Comparison of ENCODE assay signal across 11 cellular contexts in genomic region chr20:63847374-63848002, GRCh38. TPM values are rescaled to one million over a fixed set of nuclear protein-coding genes. Genes with fewer than 3 reads are reported as not detected.
DNase-seq lines count a peak whose midpoint lies in the region; ATAC-seq, FAIRE-seq and TF ChIP-seq lines count a peak whose summit lies in the region.
"Had no signal": no experiment of that assay in that cellular context is flagged by ENCODE, and none has a peak within 500 bp of the region (broad histone marks: within the 10 kb centered on the region; RNA-seq: fewer than 3 reads in every experiment).

No MANE protein-coding gene starts in this region.

- H2BK12ac ChIP-seq in H1 (ENCODE audit: low read depth, low read length) (peak overlapping the region; percentile 100), mesenchymal stem cell (ENCODE audit: low read length in 2 of 2) (peak overlapping the region; percentile 95 to 98)

- H3K4ac ChIP-seq in H1 (replicated peaks; ENCODE audit: insufficient read length, low read depth, low read length), result peak overlapping the region; percentile 100
- peak overlapping the region; percentile 83 to 88 for H3K4ac ChIP-seq in mesenchymal stem cell (ENCODE audit: low read depth in 1 of 2, low read length in 2 of 2)

- FAIRE-seq in H1 (lab: Jason Lieb, UNC), result no peak

- no peak overlapping the region for H3K23ac ChIP-seq in H1 (ENCODE audit: insufficient read length)
- peak overlapping the region in 1 of 2 experiments; percentile 27 for H3K23ac ChIP-seq in mesenchymal stem cell (ENCODE audit: low read length in 2 of 2)

- peaks cover 6 to 29% (median 23%) of the 10 kb centered on the region in 4 experiments for H3K4me1 ChIP-seq in H1 (replicated peaks in 1 of 4; ENCODE audit: control insufficient read depth in 3 of 4, insufficient read depth in 4 of 4, low read length in 3 of 4)
- H3K4me1 ChIP-seq in mesenchymal stem cell (ENCODE audit: control insufficient read depth, insufficient read depth, low read depth, low read length), result peaks cover 32% of the 10 kb centered on the region

- H3K36me3 Mint-ChIP-seq in activated naive CD4-positive, alpha-beta T cell treated with anti-CD3 and anti-CD28 coated beads for 36 hours (ENCODE audit: low read depth), result no peaks in the 10 kb centered on the region
- H3K36me3 Mint-ChIP-seq: activated naive CD8-positive, alpha-beta T cell; natural killer cell had no signal

- H3K27me3 ChIP-seq in H1 (replicated peaks in 1 of 4; ENCODE audit: control insufficient read depth in 3 of 4, extremely low read depth in 1 of 4, insufficient read depth in 3 of 4, low read length in 3 of 4) (no peaks in the 10 kb centered on the region), mesenchymal stem cell (ENCODE audit: control insufficient read depth in 1 of 2, insufficient read depth in 1 of 2, low read length in 2 of 2) (peaks cover 0 to 55% of the 10 kb centered on the region in 2 experiments)

- H2BK120ac ChIP-seq in H1 (replicated peaks; ENCODE audit: low read depth, low read length), result peak overlapping the region; percentile 100
- H2BK120ac ChIP-seq in mesenchymal stem cell (ENCODE audit: low read depth, low read length), result peak overlapping the region; percentile 90

- peaks cover 30% of the 10 kb centered on the region for H3K27me3 Mint-ChIP-seq in activated naive CD4-positive, alpha-beta T cell treated with anti-CD3 and anti-CD28 coated beads for 36 hours (ENCODE audit: low read depth)

- H3K4me3 ChIP-seq in H1 (ENCODE audit: extremely low read depth in 1 of 4, insufficient read depth in 2 of 4, low read depth in 3 of 4, low read length in 4 of 4) (peak overlapping the region in 1 of 4 experiments; percentile 60; a peak in 2 of 8 replicates), mesenchymal stem cell (ENCODE audit: insufficient read depth in 1 of 2, low read depth in 1 of 2, low read length in 2 of 2) (no peak overlapping the region)

- CTCF ChIA-PET in H1 (lab: Charles Lee; ENCODE audit: partially characterized antibody), result interaction anchor here (0.5 to 2.0 kb wide), 9 partner anchors 10 to 124 kb away, joined by 3 to 14 read pairs (median 4); partner anchors contain the start of genes ABHD16B and TPD52L2
- CTCF ChIA-PET in activated naive CD4-positive, alpha-beta T cell treated with anti-CD3 and anti-CD28 coated beads for 36 hours (lab: Charles Lee), result no interaction called here

- H3K18ac ChIP-seq in H1 (ENCODE audit: extremely low read depth, low read length) (peak overlapping the region; percentile 93), mesenchymal stem cell (ENCODE audit: low read depth in 1 of 2, low read length in 2 of 2) (peak overlapping the region; percentile 73 to 85)

- H3K14ac ChIP-seq in H1 (ENCODE audit: insufficient read length) (peak overlapping the region; percentile 95), mesenchymal stem cell (ENCODE audit: low read length in 2 of 2) (peak overlapping the region in 1 of 2 experiments; percentile 97)

- intact Hi-C loops in activated naive CD4-positive, alpha-beta T cell treated with anti-CD3 and anti-CD28 coated beads for 36 hours (cut with micrococcal nuclease), result no loop called here

- peak overlapping the region; percentile 60 for H3K27ac ChIP-seq in H1 (ENCODE audit: low read depth, low read length)
- peak overlapping the region; percentile 49 for H3K27ac ChIP-seq in mesenchymal stem cell (ENCODE audit: low read length, poor library complexity, severe bottlenecking)

- no peak overlapping the region for H2AFZ ChIP-seq in H1 (ENCODE audit: low read length)
- no peak overlapping the region for H2AFZ ChIP-seq in mesenchymal stem cell (ENCODE audit: low read depth, low read length)

- peak overlapping the region; percentile 100 for H2AK5ac ChIP-seq in H1 (ENCODE audit: low read depth, low read length)
- peak overlapping the region; percentile 44 for H2AK5ac ChIP-seq in mesenchymal stem cell (ENCODE audit: low read length, severe bottlenecking)

- peaks cover 16% of the 10 kb centered on the region for H3K4me1 Mint-ChIP-seq in activated naive CD4-positive, alpha-beta T cell treated with anti-CD3 and anti-CD28 coated beads for 36 hours (ENCODE audit: low read depth)
- H3K4me1 Mint-ChIP-seq: natural killer cell had no signal

- no peaks in the 10 kb centered on the region for H3K9me3 Mint-ChIP-seq in activated naive CD4-positive, alpha-beta T cell treated with anti-CD3 and anti-CD28 coated beads for 36 hours
- H3K9me3 Mint-ChIP-seq: natural killer cell had no signal

- no peak; a peak in 1 of 4 replicates for TF ChIP-seq RAD21 in H1 (IDR thresholded peaks at IDR 0.05 in 1 of 2, conservative IDR thresholded peaks at IDR 0.05 in 1 of 2; ENCODE audit: low read depth in 2 of 2, low read length in 2 of 2)

- H4K91ac ChIP-seq in H1 (replicated peaks; ENCODE audit: insufficient read length, low read length) (peak overlapping the region; percentile 100), mesenchymal stem cell (ENCODE audit: low read length) (peak overlapping the region; percentile 71)

- H3K4me2 ChIP-seq in H1 (ENCODE audit: insufficient read depth in 1 of 2, low read depth in 2 of 2, low read length in 2 of 2) (peak overlapping the region; percentile 67 to 82), mesenchymal stem cell (ENCODE audit: low read length, poor library complexity, severe bottlenecking) (no peak overlapping the region)

- peaks cover 0 to 4% of the 10 kb centered on the region in 2 experiments for H4K20me1 ChIP-seq in H1 (replicated peaks in 1 of 2; ENCODE audit: control insufficient read depth in 1 of 2, insufficient read depth in 2 of 2, low read length in 2 of 2)

- no peak for ATAC-seq in HG02938 (IDR thresholded peaks at IDR 0.05; ENCODE audit: unreplicated experiment)

- H3K27ac Mint-ChIP-seq in activated naive CD4-positive, alpha-beta T cell treated with anti-CD3 and anti-CD28 coated beads for 36 hours, result no peak overlapping the region
- H3K27ac Mint-ChIP-seq: activated naive CD8-positive, alpha-beta T cell; natural killer cell had no signal

- H3K9me3 ChIP-seq in H1 (ENCODE audit: insufficient read depth in 2 of 2, low read depth in 1 of 2, low read length in 1 of 2) (no peaks in the 10 kb centered on the region), mesenchymal stem cell (ENCODE audit: control insufficient read depth, low read length) (no peaks in the 10 kb centered on the region)

- peaks cover 12% of the 10 kb centered on the region; the same call in 1 of the 2 replicates for H3K23me2 ChIP-seq in H1 (ENCODE audit: low read depth, low read length)

- peak overlapping the region; percentile 86 for H3K56ac ChIP-seq in H1 (replicated peaks; ENCODE audit: insufficient read length, low read depth, low read length)

- H4K8ac ChIP-seq in H1 (ENCODE audit: extremely low read depth, insufficient read depth, low read length) (peak overlapping the region; percentile 81), mesenchymal stem cell (ENCODE audit: low read length) (peak overlapping the region; percentile 62)

- H2BK20ac ChIP-seq in H1 (ENCODE audit: low read length), result peak overlapping the region; percentile 100

- no peak for TF ChIP-seq CTCF in H1 (IDR thresholded peaks at IDR 0.05; ENCODE audit: control extremely low read depth in 1 of 3, insufficient read depth in 1 of 3, low read depth in 1 of 3, low read length in 3 of 3)

- WGBS in H1 (ENCODE audit: extremely low coverage in 1 of 2, insufficient coverage in 1 of 2, insufficient read length in 1 of 2, insufficient replicate concordance in 2 of 2, low coverage in 1 of 2, low lambda C conversion rate in 2 of 2, missing lambda C conversion rate in 1 of 2), 2 experiments, result 17% methylated on average over 14 of the region's 16 CpGs; no CpG with 5 or more reads in 1 of the 2 experiments
- WGBS in mesenchymal stem cell, result 24% methylated on average over 8 of the region's 16 CpGs

- no peaks in the 10 kb centered on the region for H3K79me1 ChIP-seq in H1 (ENCODE audit: low read depth, low read length)
- H3K79me1 ChIP-seq in mesenchymal stem cell (replicated peaks; ENCODE audit: low read length, poor library complexity, severe bottlenecking), result no peaks in the 10 kb centered on the region

- TF ChIP-seq POLR2A in H1 (IDR thresholded peaks at IDR 0.05; ENCODE audit: control extremely low read depth in 1 of 2, low read depth in 2 of 2, low read length in 2 of 2), result peak in 1 of 2 experiments; percentile 21; a peak in 1 of 3 replicates

- 0 out of 3 replicates have a peak, but pooled peaks of 1 of the 2 experiments have one; percentile 25 for TF ChIP-seq EP300 in H1 (IDR thresholded peaks at IDR 0.05; ENCODE audit: borderline replicate concordance in 1 of 2, low read depth in 2 of 2, low read length in 2 of 2)

- no peaks in the 10 kb centered on the region for H3K36me3 ChIP-seq in H1 (ENCODE audit: control insufficient read depth in 2 of 4, insufficient read depth in 4 of 4, low read length in 3 of 4)
- no peaks in the 10 kb centered on the region for H3K36me3 ChIP-seq in mesenchymal stem cell (ENCODE audit: control insufficient read depth in 1 of 2, insufficient read depth in 2 of 2, low read depth in 1 of 2, low read length in 2 of 2)
- H3K36me3 ChIP-seq: WERI-Rb-1 had no signal

- H3K9ac ChIP-seq in H1 (replicated peaks in 1 of 4; ENCODE audit: extremely low read depth in 1 of 4, low read depth in 3 of 4, low read length in 3 of 4) (0 out of 7 replicates have a peak overlapping the region, but pooled peaks of 1 of the 4 experiments have one; percentile 38), mesenchymal stem cell (ENCODE audit: low read length) (no peak overlapping the region)

- peak overlapping the region; percentile 100 for H2BK5ac ChIP-seq in H1 (ENCODE audit: low read depth, low read length)
- peak overlapping the region; percentile 9 for H2BK5ac ChIP-seq in mesenchymal stem cell (ENCODE audit: low read depth, low read length, poor library complexity, severe bottlenecking)

- H3K4me3 Mint-ChIP-seq in activated naive CD4-positive, alpha-beta T cell treated with anti-CD3 and anti-CD28 coated beads for 36 hours, result no peak overlapping the region
- H3K4me3 Mint-ChIP-seq: activated naive CD8-positive, alpha-beta T cell; natural killer cell had no signal

- peak overlapping the region; percentile 91 for H4K5ac ChIP-seq in H1 (ENCODE audit: insufficient read length, low read depth, low read length)

- no peaks in the 10 kb centered on the region for H3K79me2 ChIP-seq in H1 (ENCODE audit: control insufficient read depth in 1 of 2, insufficient read depth in 2 of 2, low read length in 2 of 2)

- DNase-seq in A172 (ENCODE audit: low spot score) (peak; percentile 74), Kasumi-1 (lab: John Stamatoyannopoulos, UW) (peak; percentile 71 to 76), H1 (ENCODE audit: low read depth in 1 of 2, low spot score in 2 of 2) (peak in 1 of 2 experiments; percentile 75), mesenchymal stem cell (no peak), NCI-H1417 treated with DMSO at 0.1 percent for 48 hours (lab: John Stamatoyannopoulos, UW) (no peak), AG20443 (ENCODE audit: low spot score) (no peak)
- no peak for DNase-seq in activated naive CD4-positive, alpha-beta T cell treated with anti-CD3 and anti-CD28 coated beads for 36 hours
- DNase-seq: natural killer cell, WERI-Rb-1 had no signal

- POLR2A ChIA-PET in H1 (lab: Charles Lee; ENCODE audit: partially characterized antibody), result interaction anchor here (0.6 to 3.6 kb wide), 12 partner anchors 8 to 326 kb away, joined by 3 to 52 read pairs (median 4); partner anchors contain the start of genes ABHD16B, PPDPF and TPD52L2

- H2BK15ac ChIP-seq in H1 (ENCODE audit: low read length), result peak overlapping the region; percentile 100; the same call in 1 of the 2 replicates
- H2BK15ac ChIP-seq in mesenchymal stem cell (ENCODE audit: low read depth, poor library complexity, severe bottlenecking), result peak overlapping the region; percentile 75

RNA-seq across cellular contexts. Expression of gene ABHD16B, which starts 13.8 kb away (rescaled TPM):
- total RNA-seq in A172 (2014; rRNA removed; shearing (Covaris generic)), result not detected in 2 replicates
- not detected in 2 replicates for total RNA-seq in H1 (2021; fragmentation: NEBNext Ultra II Directional; extraction: Animal tissue kit (Norgen Biotek cat#: 25700))
- 0.05 TPM in 1 of 2 replicates, not detected in the other for polyA plus RNA-seq in H1 (2011; rRNA removed)
- not detected for polyA plus RNA-seq in H1 (2011; cell fraction: cytosol; rRNA removed)
- not detected for polyA plus RNA-seq in H1 (2011; cell fraction: nucleus; rRNA removed)
- not detected in 4 replicates for polyA plus RNA-seq in H1 (2012, experiment 1 of 2)
- polyA plus RNA-seq in H1 (2012, experiment 2 of 2), result not detected
- not detected for polyA plus RNA-seq in H1 (2013, experiment 1 of 2)
- not detected for polyA plus RNA-seq in H1 (2013, experiment 2 of 2)
- polyA minus RNA-seq in H1 (2011; rRNA and poly(A)+ RNA removed), result not detected in 2 replicates
- not detected for polyA minus RNA-seq in H1 (2011; cell fraction: cytosol; rRNA and poly(A)+ RNA removed)
- not detected for polyA minus RNA-seq in H1 (2011; cell fraction: nucleus; rRNA and poly(A)+ RNA removed)
- not detected for polyA plus RNA-seq in mesenchymal stem cell (2013, experiment 1 of 2)
- polyA plus RNA-seq in mesenchymal stem cell (2013, experiment 2 of 2), result not detected
- total RNA-seq in activated naive CD4-positive, alpha-beta T cell treated with anti-CD3 and anti-CD28 coated beads for 36 hours, result not detected
- total RNA-seq: natural killer cell had no signal

RNA-seq across cellular contexts. Expression of gene ZBTB46, which starts 16.4 kb away (rescaled TPM):
- total RNA-seq in A172 (2014; rRNA removed; shearing (Covaris generic)), result 6.8 and 10.3 TPM in 2 replicates
- 21.1 and 22.4 TPM in 2 replicates for total RNA-seq in H1 (2021; fragmentation: NEBNext Ultra II Directional; extraction: Animal tissue kit (Norgen Biotek cat#: 25700))
- 6.4 and 10.7 TPM in 2 replicates for polyA plus RNA-seq in H1 (2011; rRNA removed)
- 8.6 TPM for polyA plus RNA-seq in H1 (2011; cell fraction: cytosol; rRNA removed)
- 14.3 TPM for polyA plus RNA-seq in H1 (2011; cell fraction: nucleus; rRNA removed)
- 8.5 to 11.4 TPM (median 10.9 TPM) in 4 replicates for polyA plus RNA-seq in H1 (2012, experiment 1 of 2)
- 11.3 TPM for polyA plus RNA-seq in H1 (2012, experiment 2 of 2)
- polyA plus RNA-seq in H1 (2013, experiment 1 of 2), result 7.1 TPM
- 7.8 TPM for polyA plus RNA-seq in H1 (2013, experiment 2 of 2)
- polyA minus RNA-seq in H1 (2011; rRNA and poly(A)+ RNA removed), result 32.8 and 34.9 TPM in 2 replicates
- polyA minus RNA-seq in H1 (2011; cell fraction: cytosol; rRNA and poly(A)+ RNA removed), result 22.2 TPM
- 18.9 TPM for polyA minus RNA-seq in H1 (2011; cell fraction: nucleus; rRNA and poly(A)+ RNA removed)
- polyA plus RNA-seq in mesenchymal stem cell (2013, experiment 1 of 2), result 3.8 TPM
- polyA plus RNA-seq in mesenchymal stem cell (2013, experiment 2 of 2), result 3.9 TPM
- total RNA-seq in activated naive CD4-positive, alpha-beta T cell treated with anti-CD3 and anti-CD28 coated beads for 36 hours, result under 1 TPM; 0.17 to 0.20 TPM

RNA-seq across cellular contexts. Expression of gene TPD52L2, which starts 17.6 kb away (rescaled TPM):
- 149 and 174 TPM in 2 replicates for total RNA-seq in A172 (2014; rRNA removed; shearing (Covaris generic))
- 77.1 and 78.1 TPM in 2 replicates for total RNA-seq in H1 (2021; fragmentation: NEBNext Ultra II Directional; extraction: Animal tissue kit (Norgen Biotek cat#: 25700))
- 80.2 and 96.5 TPM in 2 replicates for polyA plus RNA-seq in H1 (2011; rRNA removed)
- polyA plus RNA-seq in H1 (2011; cell fraction: cytosol; rRNA removed), result 101 TPM
- 124 TPM for polyA plus RNA-seq in H1 (2011; cell fraction: nucleus; rRNA removed)
- polyA plus RNA-seq in H1 (2012, experiment 1 of 2), result 61.9 to 82.8 TPM (median 77.6 TPM) in 4 replicates
- polyA plus RNA-seq in H1 (2012, experiment 2 of 2), result 87.8 TPM
- polyA plus RNA-seq in H1 (2013, experiment 1 of 2), result 57.0 TPM
- polyA plus RNA-seq in H1 (2013, experiment 2 of 2), result 55.6 TPM
- 52.5 and 67.0 TPM in 2 replicates for polyA minus RNA-seq in H1 (2011; rRNA and poly(A)+ RNA removed)
- 78.2 TPM for polyA minus RNA-seq in H1 (2011; cell fraction: cytosol; rRNA and poly(A)+ RNA removed)
- 31.7 TPM for polyA minus RNA-seq in H1 (2011; cell fraction: nucleus; rRNA and poly(A)+ RNA removed)
- 124 TPM for polyA plus RNA-seq in mesenchymal stem cell (2013, experiment 1 of 2)
- polyA plus RNA-seq in mesenchymal stem cell (2013, experiment 2 of 2), result 125 TPM
- 10 to 100 TPM; 38.2 to 38.9 TPM for total RNA-seq in activated naive CD4-positive, alpha-beta T cell treated with anti-CD3 and anti-CD28 coated beads for 36 hours

RNA-seq across cellular contexts. Expression of gene DNAJC5, which starts 47.4 kb away (rescaled TPM):
- total RNA-seq in A172 (2014; rRNA removed; shearing (Covaris generic)), result 48.1 and 50.2 TPM in 2 replicates
- total RNA-seq in H1 (2021; fragmentation: NEBNext Ultra II Directional; extraction: Animal tissue kit (Norgen Biotek cat#: 25700)), result 31.2 and 32.8 TPM in 2 replicates
- polyA plus RNA-seq in H1 (2011; rRNA removed), result 19.2 and 25.0 TPM in 2 replicates
- polyA plus RNA-seq in H1 (2011; cell fraction: cytosol; rRNA removed), result 22.5 TPM
- polyA plus RNA-seq in H1 (2011; cell fraction: nucleus; rRNA removed), result 27.7 TPM
- 21.6 to 26.2 TPM (median 23.4 TPM) in 4 replicates for polyA plus RNA-seq in H1 (2012, experiment 1 of 2)
- polyA plus RNA-seq in H1 (2012, experiment 2 of 2), result 21.6 TPM
- 15.5 TPM for polyA plus RNA-seq in H1 (2013, experiment 1 of 2)
- 16.2 TPM for polyA plus RNA-seq in H1 (2013, experiment 2 of 2)
- polyA minus RNA-seq in H1 (2011; rRNA and poly(A)+ RNA removed), result 25.3 and 25.7 TPM in 2 replicates
- 19.9 TPM for polyA minus RNA-seq in H1 (2011; cell fraction: cytosol; rRNA and poly(A)+ RNA removed)
- 13.3 TPM for polyA minus RNA-seq in H1 (2011; cell fraction: nucleus; rRNA and poly(A)+ RNA removed)
- polyA plus RNA-seq in mesenchymal stem cell (2013, experiment 1 of 2), result 25.4 TPM
- polyA plus RNA-seq in mesenchymal stem cell (2013, experiment 2 of 2), result 25.9 TPM
- total RNA-seq in activated naive CD4-positive, alpha-beta T cell treated with anti-CD3 and anti-CD28 coated beads for 36 hours, result 10 to 100 TPM; 19.4 to 19.5 TPM

Comparison
In these comparisons a context has a peak if more than half of its experiments do, and no peak if none do; other contexts are left out.
1. DNase-seq: peak in A172 (single experiment) and Kasumi-1 (2 of 2); none in mesenchymal stem cell (single experiment), activated naive CD4-positive, alpha-beta T cell treated with anti-CD3 and anti-CD28 coated beads for 36 hours (single experiment), NCI-H1417 treated with DMSO at 0.1 percent for 48 hours (single experiment) and AG20443 (single experiment).